Comparison of ENCODE assay signal across 31 cellular contexts in genomic region chr10:72480861-72481260, GRCh38.
"Had no signal": no experiment of that assay in that cellular context is flagged by ENCODE, and none has a peak within 500 bp of the region (broad histone marks: within the 10 kb centered on the region; RNA-seq: fewer than 3 reads in every experiment).

No MANE protein-coding gene starts in this region.

- H3K27ac ChIP-seq: body of pancreas, brain microvascular endothelial cell, breast epithelium, VCaP had no signal

- H3K4me1 ChIP-seq: body of pancreas, breast epithelium had no signal

- FAIRE-seq: astrocyte, TTC549 had no signal

- H3K36me3 ChIP-seq: brain microvascular endothelial cell, breast epithelium had no signal

- H3K27me3 ChIP-seq: body of pancreas, brain microvascular endothelial cell, breast epithelium had no signal

- H3K4me3 ChIP-seq: body of pancreas, breast epithelium had no signal

- DNase-seq: activated B cell treated with CpG ODN at 0.5 μM for 24 hours; activated CD4-positive, alpha-beta memory T cell treated with anti-CD3 and anti-CD28 coated beads for 36 hours; activated CD4-positive, alpha-beta T cell treated with anti-CD3 and anti-CD28 coated beads for 4 hours; activated CD4-positive, alpha-beta T cell treated with anti-CD3 and anti-CD28 coated beads, Interleukin-2, amount 10 ng/mL, durations not matched to agents 24 days and 14 days; activated CD4-positive, alpha-beta T cell treated with anti-CD3 and anti-CD28 coated beads, Interleukin-2, amount 50 U/mL, for 1 hour; activated CD4-positive, alpha-beta T cell treated with anti-CD3 and anti-CD28 coated beads, Interleukin-2, amount 50 U/mL, for 4 hours; activated CD4-positive, CD25-positive, alpha-beta regulatory T cell treated with anti-CD3 and anti-CD28 coated beads, Interleukin-2, amount 50 U/mL, for 72 hours; activated CD8-positive, alpha-beta memory T cell treated with anti-CD3 and anti-CD28 coated beads, Interleukin-2, amount 50 U/mL, for 4 hours; activated CD8-positive, alpha-beta T cell treated with anti-CD3 and anti-CD28 coated beads for 36 hours; activated effector memory CD4-positive, alpha-beta T cell treated with Interleukin-2 at 50 U/mL for 16 hours; activated gamma-delta T cell; activated naive CD4-positive, alpha-beta T cell treated with anti-CD3 and anti-CD28 coated beads, Interleukin-2, amount 10 ng/mL, durations not matched to agents 7 days and 5 days; activated naive CD4-positive, alpha-beta T cell treated with Interleukin-2 at 50 U/mL for 16 hours; activated naive CD8-positive, alpha-beta T cell treated with anti-CD3 and anti-CD28 coated beads, Interleukin-2, amount 10 ng/mL, durations not matched to agents 7 days and 5 days; activated naive CD8-positive, alpha-beta T cell treated with anti-CD3 and anti-CD28 coated beads, Interleukin-2, amount 50 U/mL, for 24 hours; activated T-cell treated with anti-CD3 and anti-CD28 coated beads for 4 hours; activated T-cell treated with anti-CD3 and anti-CD28 coated beads, Interleukin-2, amount 50 U/mL, for 1 hour; activated T-cell treated with anti-CD3 and anti-CD28 coated beads, Interleukin-2, amount 50 U/mL, for 4 hours; activated T-cell treated with anti-CD3 and anti-CD28 coated beads, Interleukin-2, amount 50 U/mL, for 72 hours; amniotic stem cell; aorta; body of pancreas; brain microvascular endothelial cell; central memory CD4-positive, alpha-beta T cell; T-helper 1 cell; T-helper 2 cell; T-helper 9 cell had no signal

- H3K9me3 ChIP-seq: body of pancreas, breast epithelium had no signal

- ATAC-seq: activated CD8-positive, alpha-beta T cell treated with anti-CD3 and anti-CD28 coated beads for 36 hours; activated naive CD8-positive, alpha-beta T cell treated with anti-CD3 and anti-CD28 coated beads, Interleukin-2, amount 50 U/mL, for 24 hours; activated T-cell treated with anti-CD3 and anti-CD28 coated beads, Interleukin-2, amount 50 U/mL, for 4 hours; activated T-cell treated with anti-CD3 and anti-CD28 coated beads, Interleukin-2, amount 50 U/mL, for 72 hours; body of pancreas had no signal
